27 cellular contexts compared by ENCODE assay signal in genomic region chr2:75719616-75720015, GRCh38.
"Had no signal": no experiment of that assay in that cellular context is flagged by ENCODE, and none has a peak within 500 bp of the region (broad histone marks: within the 10 kb centered on the region; RNA-seq: fewer than 3 reads in every experiment).

No MANE protein-coding gene starts in this region.

- H3K36me3 ChIP-seq: colonic mucosa, esophagus muscularis mucosa, esophagus squamous epithelium, gastrocnemius medialis, gastroesophageal sphincter, heart left ventricle, heart right ventricle had no signal

- H3K9me3 ChIP-seq: colonic mucosa, esophagus squamous epithelium, gastrocnemius medialis, gastroesophageal sphincter had no signal

- H3K4me3 ChIP-seq: colonic mucosa, coronary artery, dorsolateral prefrontal cortex, esophagus muscularis mucosa, esophagus squamous epithelium, gastrocnemius medialis, gastroesophageal sphincter, heart left ventricle, heart right ventricle had no signal

- H3K27ac ChIP-seq: colonic mucosa, coronary artery, dorsolateral prefrontal cortex, epithelial cell of prostate, esophagus muscularis mucosa, esophagus squamous epithelium, foreskin keratinocyte, gastrocnemius medialis, gastroesophageal sphincter, heart left ventricle, heart right ventricle had no signal

- H3K4me1 ChIP-seq: colonic mucosa, esophagus muscularis mucosa, esophagus squamous epithelium, foreskin keratinocyte, gastrocnemius medialis, gastroesophageal sphincter, heart left ventricle, heart right ventricle had no signal

- FAIRE-seq: colon, endometrium, endothelial cell of umbilical vein had no signal

- DNase-seq: colonic mucosa; cortex of kidney; dermis blood vessel endothelial cell; dorsolateral prefrontal cortex; effector CD4-positive, alpha-beta T cell; effector CD8-positive, alpha-beta T cell; effector memory CD4-positive, alpha-beta T cell; effector memory CD8-positive, alpha-beta T cell; endodermal cell; erythroblast; esophagus squamous epithelium; foreskin fibroblast; foreskin keratinocyte; foreskin melanocyte; gastrocnemius medialis; glutamatergic neuron; head of caudate nucleus; heart left ventricle; heart right ventricle had no signal

- H3K27me3 ChIP-seq: colonic mucosa, dorsolateral prefrontal cortex, gastrocnemius medialis had no signal

- ATAC-seq: effector memory CD8-positive, alpha-beta T cell; esophagus mucosa; foreskin keratinocyte; gastrocnemius medialis; gastroesophageal sphincter; heart left ventricle; heart right ventricle had no signal
